28 cellular contexts compared by ENCODE assay signal in the genomic region with DNA sequence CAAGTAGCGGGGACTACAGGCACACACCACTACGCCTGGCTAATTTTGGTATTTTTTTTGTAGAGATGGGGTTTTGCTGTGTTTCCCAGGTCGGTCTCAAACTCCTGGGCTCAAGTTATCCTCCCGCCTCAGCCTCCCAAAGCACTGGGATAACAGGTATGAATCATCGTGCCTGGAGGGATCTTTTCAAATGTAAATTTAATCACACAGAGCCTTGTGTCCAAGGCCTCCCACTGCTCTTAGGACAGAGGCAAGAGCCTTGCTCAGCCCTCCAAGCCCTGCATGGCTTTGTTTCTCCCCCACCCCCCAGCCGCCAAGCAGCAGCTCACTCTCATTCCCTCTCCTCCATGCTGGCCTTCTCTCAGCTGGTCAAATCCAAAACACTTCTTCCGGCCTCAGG.
DNase-seq lines count a peak whose midpoint lies in the region; ATAC-seq and TF ChIP-seq lines count a peak whose summit lies in the region.
"Had no signal": no experiment of that assay in that cellular context is flagged by ENCODE, and none has a peak within 500 bp of the region (broad histone marks: within the 10 kb centered on the region; RNA-seq: fewer than 3 reads in every experiment).

No MANE protein-coding gene starts in this region.

- H3K9me3 ChIP-seq in RWPE2 (ENCODE audit: severe bottlenecking): no peaks in the 10 kb centered on the region
- no peaks in the 10 kb centered on the region for H3K9me3 ChIP-seq in iPS DF 6.9 (ENCODE audit: control insufficient read depth, insufficient read depth, low read length)
- H3K9me3 ChIP-seq: BE2C, pancreas, right atrium auricular region, spleen had no signal

- H3K4me3 ChIP-seq in RWPE2 (ENCODE audit: severe bottlenecking) (no peak overlapping the region), iPS DF 6.9 (ENCODE audit: low read length) (no peak overlapping the region)
- H3K4me3 ChIP-seq: K562, pancreas, right atrium auricular region, spleen had no signal

- no peak for TF ChIP-seq CTCF in RWPE2 (IDR thresholded peaks at IDR 0.05; ENCODE audit: poor library complexity, severe bottlenecking)

- peak; percentile 39 for DNase-seq in Daoy (ENCODE audit: low read depth)
- DNase-seq in HT1080 (ENCODE audit: low read depth): peak; percentile 14
- DNase-seq in RWPE2 (ENCODE audit: low spot score): no peak
- peak; percentile 33 for DNase-seq in iPS DF 6.9 (ENCODE audit: low read depth, low spot score)
- no peak for DNase-seq in activated CD4-positive, alpha-beta T cell treated with anti-CD3 and anti-CD28 coated beads for 1 hour
- DNase-seq in effector CD8-positive, alpha-beta T cell (lab: John Stamatoyannopoulos, UW): no peak
- DNase-seq in SHP77 (lab: John Stamatoyannopoulos, UW): no peak
- no peak for DNase-seq in NCI-H446 treated with DMSO at 0.1 percent for 48 hours (lab: John Stamatoyannopoulos, UW)
- DNase-seq: activated CD4-positive, alpha-beta T cell treated with anti-CD3 and anti-CD28 coated beads, Interleukin-2, amount 50 U/mL, for 4 hours; activated CD8-positive, alpha-beta memory T cell treated with anti-CD3 and anti-CD28 coated beads, Interleukin-2, amount 50 U/mL, for 4 hours; aorta; BE2C; central memory CD4-positive, alpha-beta T cell; glutamatergic neuron; naive thymus-derived CD8-positive, alpha-beta T cell; NCI-H187; NCI-H774; pancreas; Right ventricle myocardium superior; spleen; stimulated activated CD4-positive, alpha-beta T cell treated with anti-CD3 and anti-CD28 coated beads, Interleukin-4, amount 100 ng/mL, for 1 hour; T-helper 9 cell had no signal

- H3K36me3 ChIP-seq in RWPE2 (ENCODE audit: low read depth): no peaks in the 10 kb centered on the region
- H3K36me3 ChIP-seq in iPS DF 6.9 (ENCODE audit: control insufficient read depth, insufficient read depth, low read length): no peaks in the 10 kb centered on the region
- H3K36me3 ChIP-seq: BE2C, pancreas, right atrium auricular region, spleen had no signal

- ATAC-seq in RWPE2 (ENCODE audit: low read depth): 0 out of 3 replicates have a peak, but pooled peaks have one; percentile 14
- ATAC-seq: activated naive CD4-positive, alpha-beta T cell treated with anti-CD3 and anti-CD28 coated beads, Interleukin-2, amount 50 U/mL, for 72 hours; activated T-helper 17 cell treated with anti-CD3 and anti-CD28 coated beads, Interleukin-2, amount 50 U/mL, for 72 hours; K562; left lobe of liver; naive thymus-derived CD8-positive, alpha-beta T cell; pancreas; stimulated activated memory B cell treated with anti-CD40 and anti-IgM and Interleukin-4, amounts not matched to agents 10 μg/mL and 1 μg/mL and 100 μg/mL, for 72 hours had no signal

- H3K27me3 ChIP-seq in RWPE2 (ENCODE audit: insufficient read depth, poor library complexity, severe bottlenecking): no peaks in the 10 kb centered on the region
- H3K27me3 ChIP-seq in iPS DF 6.9 (ENCODE audit: control insufficient read depth, insufficient read depth, low read length): no peaks in the 10 kb centered on the region
- H3K27me3 ChIP-seq: BE2C, pancreas, right atrium auricular region had no signal

- H3K4me1 ChIP-seq in RWPE2 (ENCODE audit: insufficient read depth, poor library complexity, severe bottlenecking) (no peaks in the 10 kb centered on the region), iPS DF 6.9 (ENCODE audit: control insufficient read depth, insufficient read depth, low read length) (no peaks in the 10 kb centered on the region)
- H3K4me1 ChIP-seq: BE2C, pancreas, right atrium auricular region, spleen had no signal

- no CpG with 5 or more reads among the region's 7 CpGs for WGBS in iPS DF 6.9 (ENCODE audit: insufficient coverage, insufficient read length)

- H3K27ac ChIP-seq in RWPE2 (ENCODE audit: poor library complexity, severe bottlenecking): no peak overlapping the region
- no peak overlapping the region for H3K27ac ChIP-seq in iPS DF 6.9 (ENCODE audit: low read length)
- H3K27ac ChIP-seq: pancreas, right atrium auricular region, spleen had no signal

Comparison
In these comparisons a context has a peak if more than half of its experiments do, and no peak if none do; other contexts are left out.
1. DNase-seq: peak in Daoy (single experiment), HT1080 (single experiment) and iPS DF 6.9 (single experiment); none in RWPE2 (single experiment), activated CD4-positive, alpha-beta T cell treated with anti-CD3 and anti-CD28 coated beads for 1 hour (single experiment), effector CD8-positive, alpha-beta T cell (single experiment), SHP77 (0 of 2) and NCI-H446 treated with DMSO at 0.1 percent for 48 hours (single experiment).